Comparison of ENCODE assay signal across 12 cellular contexts in genomic region chr2:223075301-223076270, GRCh38. TPM values are rescaled to one million over a fixed set of nuclear protein-coding genes. Genes with fewer than 3 reads are reported as not detected.
A peak's percentile ranks its signal among the peaks of the same experiment; 100 is the strongest.
DNase-seq lines count a peak whose midpoint lies in the region; ATAC-seq, FAIRE-seq and TF ChIP-seq lines count a peak whose summit lies in the region.
"Had no signal": no experiment of that assay in that cellular context is flagged by ENCODE, and none has a peak within 500 bp of the region (broad histone marks: within the 10 kb centered on the region; RNA-seq: fewer than 3 reads in every experiment).

No MANE protein-coding gene starts in this region.

- peaks cover 10% of the 10 kb centered on the region for H3K4me1 ChIP-seq in astrocyte (ENCODE audit: insufficient read depth, low read length)

- no peak overlapping the region for H2AFZ ChIP-seq in astrocyte (ENCODE audit: low read depth, low read length)

- no peak for FAIRE-seq in astrocyte (lab: Jason Lieb, UNC)
- FAIRE-seq: endometrium had no signal

- H3K79me2 ChIP-seq in astrocyte (ENCODE audit: insufficient read depth, low read length): no peaks in the 10 kb centered on the region

- no peak overlapping the region for H3K4me3 Mint-ChIP-seq in astrocyte (ENCODE audit: unreplicated experiment)
- H3K4me3 Mint-ChIP-seq in chondrocyte (ENCODE audit: unreplicated experiment): no peak overlapping the region
- H3K4me3 Mint-ChIP-seq: CD8-positive, alpha-beta memory T cell; nephron progenitor cell; type B pancreatic cell had no signal

- peaks cover 33% of the 10 kb centered on the region for H3K4me1 Mint-ChIP-seq in astrocyte (ENCODE audit: low read depth, unreplicated experiment)
- H3K4me1 Mint-ChIP-seq in chondrocyte (ENCODE audit: low read depth): peaks cover 42% of the 10 kb centered on the region
- H3K4me1 Mint-ChIP-seq: CD8-positive, alpha-beta memory T cell; nephron progenitor cell had no signal

- H3K9me3 ChIP-seq in astrocyte (ENCODE audit: insufficient read depth, low read depth, low read length): no peaks in the 10 kb centered on the region

- no peaks in the 10 kb centered on the region for H3K36me3 ChIP-seq in astrocyte (ENCODE audit: insufficient read depth, low read length)

- peak overlapping the region; percentile 38 for H3K9ac ChIP-seq in astrocyte (ENCODE audit: low read length)

- H3K27ac Mint-ChIP-seq in astrocyte (ENCODE audit: unreplicated experiment) (peak overlapping the region; percentile 98), chondrocyte (ENCODE audit: unreplicated experiment) (no peak overlapping the region)
- H3K27ac Mint-ChIP-seq: CD8-positive, alpha-beta memory T cell; nephron progenitor cell; type B pancreatic cell had no signal

- TF ChIP-seq CTCF in astrocyte (IDR thresholded peaks at IDR 0.05; ENCODE audit: insufficient read depth, low read depth, low read length) (no peak), chondrocyte (IDR thresholded peaks at IDR 0.05) (no peak)

- H3K27me3 Mint-ChIP-seq in astrocyte (ENCODE audit: low read depth, unreplicated experiment) (no peaks in the 10 kb centered on the region), chondrocyte (ENCODE audit: low read depth) (no peaks in the 10 kb centered on the region)
- H3K27me3 Mint-ChIP-seq: type B pancreatic cell had no signal

- H4K20me1 ChIP-seq in astrocyte (ENCODE audit: insufficient read depth, low read length): no peaks in the 10 kb centered on the region

- H3K4me2 ChIP-seq in astrocyte (ENCODE audit: low read length): peak overlapping the region; percentile 33

- H3K36me3 Mint-ChIP-seq in astrocyte (ENCODE audit: low read depth, unreplicated experiment) (peaks cover 2% of the 10 kb centered on the region), chondrocyte (ENCODE audit: low read depth) (peaks cover 9% of the 10 kb centered on the region)
- H3K36me3 Mint-ChIP-seq: CD8-positive, alpha-beta memory T cell; type B pancreatic cell had no signal

- DNase-seq in astrocyte (ENCODE audit: low read depth): peak; percentile 84
- no peak for DNase-seq in NCI-H1105 (lab: John Stamatoyannopoulos, UW)
- DNase-seq in DMS 273 (lab: John Stamatoyannopoulos, UW; ENCODE audit: unreplicated experiment): no peak
- no peak for DNase-seq in chondrocyte (ENCODE audit: low spot score)
- no peak for DNase-seq in occipital lobe (lab: John Stamatoyannopoulos, UW)
- DNase-seq: CD8-positive, alpha-beta memory T cell; nephron progenitor cell had no signal

- no peak overlapping the region for H3K4me3 ChIP-seq in astrocyte (ENCODE audit: insufficient read depth, low read depth, low read length)

- ATAC-seq in GM18517 (IDR thresholded peaks at IDR 0.05; ENCODE audit: unreplicated experiment) (peak; percentile 75), GM21529 (IDR thresholded peaks at IDR 0.05; ENCODE audit: unreplicated experiment) (peak; percentile 80), HG03139 (IDR thresholded peaks at IDR 0.05; ENCODE audit: unreplicated experiment) (peak; percentile 77)

- H3K27me3 ChIP-seq in astrocyte (ENCODE audit: insufficient read depth, low read length): no peaks in the 10 kb centered on the region

- H3K9me3 Mint-ChIP-seq in astrocyte (ENCODE audit: unreplicated experiment) (peaks cover 14% of the 10 kb centered on the region), chondrocyte (ENCODE audit: low read depth) (peaks cover 22% of the 10 kb centered on the region)

- H3K27ac ChIP-seq in astrocyte (ENCODE audit: low read depth, low read length): peak overlapping the region; percentile 66

RNA-seq across cellular contexts. Expression of gene KCNE4, which starts 23.6 kb away (rescaled TPM):
- 0.27 and 0.34 TPM in 2 replicates for total RNA-seq in astrocyte
- total RNA-seq in chondrocyte: 7.4 to 23.2 TPM (median 22.3 TPM) in 3 replicates
- total RNA-seq in occipital lobe: 3.7 TPM
- total RNA-seq: CD8-positive, alpha-beta memory T cell had no signal
